11 cellular contexts compared by ENCODE assay signal in the genomic region with DNA sequence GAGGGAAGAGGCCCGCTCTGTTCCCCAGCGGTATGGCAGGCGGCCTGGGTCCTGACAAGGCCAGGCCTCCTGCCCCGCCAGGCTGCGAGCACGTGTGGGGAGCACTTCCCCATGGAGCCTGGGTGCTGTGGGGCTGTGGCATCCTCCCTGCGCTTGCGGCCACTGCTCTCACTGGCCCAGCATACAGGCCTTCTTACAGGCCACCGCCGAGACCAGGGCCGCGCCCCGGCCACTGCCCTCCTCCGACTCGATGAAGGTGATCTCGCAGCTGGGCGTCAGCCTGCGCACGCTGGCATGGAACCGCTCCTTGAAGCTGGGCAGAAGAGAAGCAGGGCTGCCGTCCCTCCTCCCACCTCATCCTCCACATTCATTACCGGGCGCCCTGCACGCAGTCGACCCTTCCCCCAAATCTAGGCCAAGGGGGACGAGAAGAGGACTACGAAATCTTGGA. TPM values are rescaled to one million over a fixed set of nuclear protein-coding genes. Genes with fewer than 3 reads are reported as not detected.
DNase-seq lines count a peak whose midpoint lies in the region; ATAC-seq and TF ChIP-seq lines count a peak whose summit lies in the region.
"Had no signal": no experiment of that assay in that cellular context is flagged by ENCODE, and none has a peak within 500 bp of the region (broad histone marks: within the 10 kb centered on the region; RNA-seq: fewer than 3 reads in every experiment).

No MANE protein-coding gene starts in this region.

- WGBS in tibial nerve, 2 donors: 64 to 68% methylated on average over 17 to 25 of the region's 27 CpGs

- H3K4me1 ChIP-seq in breast epithelium (peaks cover 0 to 5% of the 10 kb centered on the region in 2 donors), tibial nerve (peaks cover 0 to 26% (median 4%) of the 10 kb centered on the region in 4 donors)

- H3K9me3 Mint-ChIP-seq in MCF 10A (ENCODE audit: unreplicated experiment): no peaks in the 10 kb centered on the region
- H3K9me3 Mint-ChIP-seq in central memory CD8-positive, alpha-beta T cell: no peaks in the 10 kb centered on the region
- H3K9me3 Mint-ChIP-seq in mesothelial cell of epicardium: no peaks in the 10 kb centered on the region
- H3K9me3 Mint-ChIP-seq in activated CD8-positive, alpha-beta memory T cell treated with anti-CD3 and anti-CD28 coated beads, Interleukin-2, amount 10 ng/mL, durations not matched to agents 7 days and 5 days (ENCODE audit: low read depth): no peaks in the 10 kb centered on the region
- H3K9me3 Mint-ChIP-seq in Calu3 (ENCODE audit: low read depth, unreplicated experiment): no peaks in the 10 kb centered on the region

- H3K9me3 ChIP-seq in breast epithelium (no peaks in the 10 kb centered on the region), tibial nerve (no peaks in the 10 kb centered on the region)
- H3K9me3 ChIP-seq: BE2C, testis had no signal

- no peaks in the 10 kb centered on the region for H3K36me3 ChIP-seq in breast epithelium
- no peaks in the 10 kb centered on the region for H3K36me3 ChIP-seq in tibial nerve
- H3K36me3 ChIP-seq: BE2C had no signal

- H3K27ac Mint-ChIP-seq in MCF 10A (ENCODE audit: low read depth, unreplicated experiment): no peak overlapping the region
- no peak overlapping the region for H3K27ac Mint-ChIP-seq in central memory CD8-positive, alpha-beta T cell (ENCODE audit: low read depth)
- H3K27ac Mint-ChIP-seq in mesothelial cell of epicardium: no peak overlapping the region
- no peak overlapping the region for H3K27ac Mint-ChIP-seq in activated CD8-positive, alpha-beta memory T cell treated with anti-CD3 and anti-CD28 coated beads, Interleukin-2, amount 10 ng/mL, durations not matched to agents 7 days and 5 days
- H3K27ac Mint-ChIP-seq in Calu3 (ENCODE audit: unreplicated experiment): no peak overlapping the region

- H3K27me3 ChIP-seq in breast epithelium (peaks cover 0 to 11% of the 10 kb centered on the region in 2 donors), tibial nerve (no peaks in the 10 kb centered on the region)
- H3K27me3 ChIP-seq: BE2C, testis had no signal

- BruUV-seq in MCF 10A (replicated peaks; lab: Mats Ljungman, UMichigan): no TSS peak
- no TSS peak for BruUV-seq in Calu3 (replicated peaks; lab: Mats Ljungman, UMichigan)

- H3K4me3 Mint-ChIP-seq in MCF 10A (ENCODE audit: unreplicated experiment) (no peak overlapping the region), mesothelial cell of epicardium (peak overlapping the region; percentile 63), Calu3 (ENCODE audit: low read depth, unreplicated experiment) (no peak overlapping the region)
- peak overlapping the region; percentile 54 for H3K4me3 Mint-ChIP-seq in central memory CD8-positive, alpha-beta T cell
- no peak overlapping the region for H3K4me3 Mint-ChIP-seq in activated CD8-positive, alpha-beta memory T cell treated with anti-CD3 and anti-CD28 coated beads, Interleukin-2, amount 10 ng/mL, durations not matched to agents 7 days and 5 days

- TF ChIP-seq POLR2A in breast epithelium (IDR thresholded peaks at IDR 0.05): no peak
- no peak for TF ChIP-seq POLR2A in tibial nerve (IDR thresholded peaks at IDR 0.05)

- TF ChIP-seq EP300 in tibial nerve (IDR thresholded peaks at IDR 0.05): no peak

- H3K27me3 Mint-ChIP-seq in MCF 10A (ENCODE audit: insufficient read depth, unreplicated experiment): no peaks in the 10 kb centered on the region
- H3K27me3 Mint-ChIP-seq in central memory CD8-positive, alpha-beta T cell: peaks cover 18% of the 10 kb centered on the region
- H3K27me3 Mint-ChIP-seq in mesothelial cell of epicardium (ENCODE audit: low read depth): peaks cover 34% of the 10 kb centered on the region
- peaks cover 28% of the 10 kb centered on the region for H3K27me3 Mint-ChIP-seq in activated CD8-positive, alpha-beta memory T cell treated with anti-CD3 and anti-CD28 coated beads, Interleukin-2, amount 10 ng/mL, durations not matched to agents 7 days and 5 days
- H3K27me3 Mint-ChIP-seq in Calu3 (ENCODE audit: unreplicated experiment): peaks cover 67% of the 10 kb centered on the region

- intact Hi-C loops in breast epithelium (cut with DNase I; ENCODE audit: low total_unique reads): no loop called here
- intact Hi-C loops in MCF 10A (cut with micrococcal nuclease): no loop called here
- intact Hi-C loops in Calu3 (cut with micrococcal nuclease; ENCODE audit: unreplicated experiment): no loop called here

- DNase-seq in breast epithelium (ENCODE audit: low spot score in 2 of 2) (peak in 1 of 2 donors; percentile 41), MCF 10A (ENCODE audit: unreplicated experiment) (no peak), mesothelial cell of epicardium (ENCODE audit: low spot score in 2 of 2, unreplicated experiment in 2 of 2) (no peak), tibial nerve (ENCODE audit: low spot score in 2 of 2) (no peak), substantia nigra (lab: John Stamatoyannopoulos, UW) (no peak), Calu3 (no peak)
- no peak for DNase-seq in central memory CD8-positive, alpha-beta T cell (ENCODE audit: low spot score in 2 of 2)
- no peak for DNase-seq in activated CD8-positive, alpha-beta memory T cell treated with anti-CD3 and anti-CD28 coated beads, Interleukin-2, amount 10 ng/mL, durations not matched to agents 7 days and 5 days
- DNase-seq: BE2C, NCI-H1105, testis had no signal

- no peak for ATAC-seq in central memory CD8-positive, alpha-beta T cell (replicated peaks; ENCODE audit: extremely low read depth, poor library complexity, severe bottlenecking)
- ATAC-seq in activated CD8-positive, alpha-beta memory T cell treated with anti-CD3 and anti-CD28 coated beads, Interleukin-2, amount 10 ng/mL, durations not matched to agents 7 days and 5 days: no peak

- POLR2A ChIA-PET in MCF 10A (lab: Yijun Ruan, JAX): no interaction called here

- H3K4me1 Mint-ChIP-seq in MCF 10A (ENCODE audit: insufficient read depth, unreplicated experiment) (no peaks in the 10 kb centered on the region), mesothelial cell of epicardium (peaks cover 21% of the 10 kb centered on the region), Calu3 (ENCODE audit: low read depth, unreplicated experiment) (no peaks in the 10 kb centered on the region)
- H3K4me1 Mint-ChIP-seq in central memory CD8-positive, alpha-beta T cell: no peaks in the 10 kb centered on the region
- peaks cover 8% of the 10 kb centered on the region for H3K4me1 Mint-ChIP-seq in activated CD8-positive, alpha-beta memory T cell treated with anti-CD3 and anti-CD28 coated beads, Interleukin-2, amount 10 ng/mL, durations not matched to agents 7 days and 5 days

- CTCF ChIA-PET in MCF 10A (lab: Yijun Ruan, JAX): no interaction called here
- CTCF ChIA-PET in activated CD8-positive, alpha-beta memory T cell treated with anti-CD3 and anti-CD28 coated beads, Interleukin-2, amount 10 ng/mL, durations not matched to agents 7 days and 5 days (lab: Charles Lee): interaction anchor here (1.0 kb wide), 1 partner anchor 18 kb away, joined by 3 read pairs; no protein-coding TSS in a partner anchor
- CTCF ChIA-PET in Calu3 (lab: Charles Lee): no interaction called here

- no peaks in the 10 kb centered on the region for H3K36me3 Mint-ChIP-seq in MCF 10A (ENCODE audit: insufficient read depth, unreplicated experiment)
- H3K36me3 Mint-ChIP-seq in central memory CD8-positive, alpha-beta T cell (ENCODE audit: insufficient read depth): no peaks in the 10 kb centered on the region
- H3K36me3 Mint-ChIP-seq in mesothelial cell of epicardium: no peaks in the 10 kb centered on the region
- no peaks in the 10 kb centered on the region for H3K36me3 Mint-ChIP-seq in activated CD8-positive, alpha-beta memory T cell treated with anti-CD3 and anti-CD28 coated beads, Interleukin-2, amount 10 ng/mL, durations not matched to agents 7 days and 5 days
- H3K36me3 Mint-ChIP-seq in Calu3 (ENCODE audit: insufficient read depth, unreplicated experiment): no peaks in the 10 kb centered on the region

- peak overlapping the region in 2 of 3 donors; percentile 45 to 68 for H3K4me3 ChIP-seq in breast epithelium
- peak overlapping the region; percentile 25 to 62 (median 38) for H3K4me3 ChIP-seq in tibial nerve

- H3K27ac ChIP-seq in breast epithelium (no peak overlapping the region), tibial nerve (peak overlapping the region in 1 of 4 donors; percentile 61), substantia nigra (ENCODE audit: low read depth, low read length, poor library complexity, severe bottlenecking) (no peak overlapping the region)
- H3K27ac ChIP-seq: testis had no signal

- no peak for TF ChIP-seq CTCF in breast epithelium (IDR thresholded peaks at IDR 0.05)
- TF ChIP-seq CTCF in MCF 10A (IDR thresholded peaks at IDR 0.05; ENCODE audit: unreplicated experiment): no peak
- TF ChIP-seq CTCF in mesothelial cell of epicardium (IDR thresholded peaks at IDR 0.05; ENCODE audit: unreplicated experiment): no peak
- TF ChIP-seq CTCF in tibial nerve (IDR thresholded peaks at IDR 0.05): no peak
- TF ChIP-seq CTCF in Calu3 (IDR thresholded peaks at IDR 0.05; ENCODE audit: unreplicated experiment): no peak

RNA-seq across cellular contexts. Expression of a gene that starts 3.9 kb away (rescaled TPM):
- total RNA-seq in breast epithelium (under 1 TPM in 1 of 3 donors, not detected in 2; 0.73 TPM), MCF 10A (2022) (not detected in 2 replicates), mesothelial cell of epicardium (11.4 to 14.3 TPM (median 12.5 TPM) in 3 replicates), tibial nerve (not detected), Calu3 (2022) (not detected in 2 replicates)
- not detected for total RNA-seq in activated CD8-positive, alpha-beta memory T cell treated with anti-CD3 and anti-CD28 coated beads, Interleukin-2, amount 10 ng/mL, durations not matched to agents 7 days and 5 days

RNA-seq across cellular contexts. Expression of a gene that starts 21.6 kb away (rescaled TPM):
- 10 to 100 TPM; 38.9 to 49.8 (median 39.7) TPM for total RNA-seq in breast epithelium
- total RNA-seq in MCF 10A (2022): 118 and 179 TPM in 2 replicates
- 117 to 126 TPM (median 125 TPM) in 3 replicates for total RNA-seq in mesothelial cell of epicardium
- 10 to 100 TPM; 33.9 to 87.9 (median 71.0) TPM for total RNA-seq in tibial nerve
- 100 to 1,000 TPM; 130 to 158 TPM for total RNA-seq in activated CD8-positive, alpha-beta memory T cell treated with anti-CD3 and anti-CD28 coated beads, Interleukin-2, amount 10 ng/mL, durations not matched to agents 7 days and 5 days
- total RNA-seq in Calu3 (2022): 237 and 246 TPM in 2 replicates

RNA-seq across cellular contexts. Expression of a gene that starts 40.8 kb away (rescaled TPM):
- total RNA-seq in breast epithelium (100 to 1,000 TPM in 2 of 3 donors, 10 to 100 TPM in 1; 85.6 to 300 (median 145) TPM), MCF 10A (2022) (not detected in 2 replicates), mesothelial cell of epicardium (94.3 to 96.8 TPM (median 95.2 TPM) in 3 replicates), tibial nerve (100 to 1,000 TPM; 142 to 440 (median 264) TPM), Calu3 (2022) (not detected in 2 replicates)
- 1 to 10 TPM; 4.0 to 6.6 TPM for total RNA-seq in activated CD8-positive, alpha-beta memory T cell treated with anti-CD3 and anti-CD28 coated beads, Interleukin-2, amount 10 ng/mL, durations not matched to agents 7 days and 5 days

RNA-seq across cellular contexts. Expression of a gene that starts 44.2 kb away (rescaled TPM):
- 1 to 10 TPM in 1 of 3 donors, under 1 TPM in 1, not detected in 1; 0.48 to 1.6 TPM for total RNA-seq in breast epithelium
- total RNA-seq in MCF 10A (2022): not detected in 2 replicates
- 1.5 to 2.4 TPM (median 2.2 TPM) in 3 replicates for total RNA-seq in mesothelial cell of epicardium
- total RNA-seq in tibial nerve: 1 to 10 TPM in 3 of 4 donors, not detected in 1; 2.3 to 3.0 (median 2.4) TPM
- under 1 TPM in 1 of 2 experiments, not detected in 1; 0.23 TPM for total RNA-seq in activated CD8-positive, alpha-beta memory T cell treated with anti-CD3 and anti-CD28 coated beads, Interleukin-2, amount 10 ng/mL, durations not matched to agents 7 days and 5 days
- total RNA-seq in Calu3 (2022): not detected in 2 replicates

RNA-seq across cellular contexts. Expression of a gene that starts 55.8 kb away (rescaled TPM):
- total RNA-seq in breast epithelium (10 to 100 TPM; 40.2 to 57.0 (median 49.4) TPM), MCF 10A (2022) (107 and 153 TPM in 2 replicates), mesothelial cell of epicardium (80.6 to 85.0 TPM (median 83.7 TPM) in 3 replicates), tibial nerve (10 to 100 TPM; 36.2 to 54.6 (median 43.6) TPM), Calu3 (2022) (139 and 146 TPM in 2 replicates)
- 10 to 100 TPM; 57.9 to 68.3 TPM for total RNA-seq in activated CD8-positive, alpha-beta memory T cell treated with anti-CD3 and anti-CD28 coated beads, Interleukin-2, amount 10 ng/mL, durations not matched to agents 7 days and 5 days

Comparison
In these comparisons a context has a peak if more than half of its experiments do, and no peak if none do; other contexts are left out.
1. RNA of a gene that starts 40.8 kb away (total RNA-seq): 142 to 440 TPM in tibial nerve, 85.6 to 300 TPM in breast epithelium and 94.3 to 96.8 TPM in mesothelial cell of epicardium; 4.0 to 6.6 TPM in activated CD8-positive, alpha-beta memory T cell treated with anti-CD3 and anti-CD28 coated beads, Interleukin-2, amount 10 ng/mL, durations not matched to agents 7 days and 5 days, not detected in MCF 10A and not detected in Calu3; every median in the first group is over 10 times any median in the second.
2. H3K4me3 Mint-ChIP-seq: peak in central memory CD8-positive, alpha-beta T cell (single experiment) and mesothelial cell of epicardium (single experiment); none in MCF 10A (single experiment), activated CD8-positive, alpha-beta memory T cell treated with anti-CD3 and anti-CD28 coated beads, Interleukin-2, amount 10 ng/mL, durations not matched to agents 7 days and 5 days (single experiment) and Calu3 (single experiment).